Comparison of ENCODE assay signal across 1 cellular context in genomic region chr20:461254-462198, GRCh38.
TF ChIP-seq lines count a peak whose summit lies in the region.

No MANE protein-coding gene starts in this region.

TF ChIP-seq in HepG2, 621 proteins besides CTCF, POLR2A, EP300 and RAD21 (continued from another document and continues in another):
- TF ChIP-seq HBP1 (CRISPR knock-in tag; IDR thresholded peaks at IDR 0.05; ENCODE audit: low read depth) = no peak; the same call in 1 of the 2 replicates
- no peak; the same call in 1 of the 2 replicates for TF ChIP-seq ZMYM4 (CRISPR knock-in tag; IDR thresholded peaks at IDR 0.05)
- no peak for TF ChIP-seq ATF1 (CRISPR knock-in tag; IDR thresholded peaks at IDR 0.05)
- no peak for TF ChIP-seq ZNF616 (CRISPR knock-in tag; IDR thresholded peaks at IDR 0.05; ENCODE audit: low read depth)
- no peak for TF ChIP-seq MYNN (CRISPR knock-in tag; IDR thresholded peaks at IDR 0.05; ENCODE audit: low read depth)
- TF ChIP-seq SAP130 (CRISPR knock-in tag; IDR thresholded peaks at IDR 0.05; ENCODE audit: low read depth) = peak; percentile 64; the same call in 1 of the 2 replicates
- no peak for TF ChIP-seq THRA (CRISPR knock-in tag; IDR thresholded peaks at IDR 0.05; ENCODE audit: borderline replicate concordance)
- no peak; the same call in 1 of the 2 replicates for TF ChIP-seq ZNF614 (CRISPR knock-in tag; IDR thresholded peaks at IDR 0.05; ENCODE audit: borderline replicate concordance)
- TF ChIP-seq ERF (CRISPR knock-in tag; IDR thresholded peaks at IDR 0.05) = no peak; the same call in none of the 2 replicates
- peak; percentile 90 for TF ChIP-seq NRL (CRISPR knock-in tag; IDR thresholded peaks at IDR 0.05; ENCODE audit: borderline replicate concordance)
- TF ChIP-seq JUND (CRISPR knock-in tag; IDR thresholded peaks at IDR 0.05) = no peak
- 0 out of 4 replicates have a peak, but pooled peaks of 1 of the 2 experiments have one; percentile 30 for TF ChIP-seq NR2F1 (CRISPR knock-in tag; IDR thresholded peaks at IDR 0.05)
- TF ChIP-seq ZSCAN12 (CRISPR knock-in tag; IDR thresholded peaks at IDR 0.05) = no peak; the same call in 1 of the 2 replicates
- no peak for TF ChIP-seq SETDB1 (CRISPR knock-in tag; IDR thresholded peaks at IDR 0.05; ENCODE audit: borderline replicate concordance)
- no peak for TF ChIP-seq FOXC1 (CRISPR knock-in tag; IDR thresholded peaks at IDR 0.05; ENCODE audit: borderline replicate concordance)
- TF ChIP-seq ZNF101 (CRISPR knock-in tag; IDR thresholded peaks at IDR 0.05; ENCODE audit: borderline replicate concordance, low read depth) = no peak
- 0 out of 2 replicates have a peak, but pooled peaks have one; percentile 26 for TF ChIP-seq NR0B2 (CRISPR knock-in tag; IDR thresholded peaks at IDR 0.05)
- TF ChIP-seq CAMTA2 (CRISPR knock-in tag; IDR thresholded peaks at IDR 0.05; ENCODE audit: borderline replicate concordance) = peak; percentile 89
- TF ChIP-seq ZNF784 (CRISPR knock-in tag; IDR thresholded peaks at IDR 0.05; ENCODE audit: borderline replicate concordance) = no peak
- no peak for TF ChIP-seq MTF2 (CRISPR knock-in tag; IDR thresholded peaks at IDR 0.05; ENCODE audit: borderline replicate concordance)
- no peak; the same call in 1 of the 2 replicates for TF ChIP-seq GLI4 (CRISPR knock-in tag; IDR thresholded peaks at IDR 0.05; ENCODE audit: borderline replicate concordance)
- peak; percentile 63; the same call in 1 of the 2 replicates for TF ChIP-seq POGZ (CRISPR knock-in tag; IDR thresholded peaks at IDR 0.05)
- TF ChIP-seq RERE (CRISPR knock-in tag; IDR thresholded peaks at IDR 0.05; ENCODE audit: low read depth) = no peak
- 0 out of 2 replicates have a peak, but pooled peaks have one; percentile 48 for TF ChIP-seq DNMT1 (CRISPR knock-in tag; IDR thresholded peaks at IDR 0.05)
- no peak for TF ChIP-seq CBFB (CRISPR knock-in tag; IDR thresholded peaks at IDR 0.05)
- TF ChIP-seq RNF2 (conservative IDR thresholded peaks at IDR 0.05; ENCODE audit: low read depth) = no peak
- no peak for TF ChIP-seq IKZF1 (IDR thresholded peaks at IDR 0.05)
- no peak for TF ChIP-seq ATM (IDR thresholded peaks at IDR 0.05; ENCODE audit: borderline replicate concordance)
- TF ChIP-seq ATAD3A (CRISPR knock-in tag; IDR thresholded peaks at IDR 0.05) = no peak; the same call in 1 of the 2 replicates
- no peak for TF ChIP-seq ETV6 (CRISPR knock-in tag; conservative IDR thresholded peaks at IDR 0.05)
- no peak for TF ChIP-seq ZKSCAN8 (CRISPR knock-in tag; IDR thresholded peaks at IDR 0.05; ENCODE audit: borderline replicate concordance)
- peak; percentile 35; the same call in 1 of the 2 replicates for TF ChIP-seq BATF2 (CRISPR knock-in tag; IDR thresholded peaks at IDR 0.05)
- TF ChIP-seq ZFP41 (CRISPR knock-in tag; IDR thresholded peaks at IDR 0.05; ENCODE audit: borderline replicate concordance) = peak; percentile 68; the same call in 1 of the 2 replicates
- peak; percentile 37; the same call in 1 of the 2 replicates for TF ChIP-seq IKZF5 (CRISPR knock-in tag; IDR thresholded peaks at IDR 0.05)
- no peak for TF ChIP-seq EHMT2 (IDR thresholded peaks at IDR 0.05; ENCODE audit: borderline replicate concordance, low read depth, low read length)
- no peak for TF ChIP-seq ZNF703 (CRISPR knock-in tag; IDR thresholded peaks at IDR 0.05; ENCODE audit: borderline replicate concordance)
- no peak for TF ChIP-seq SIN3B (IDR thresholded peaks at IDR 0.05; ENCODE audit: low read length)
- TF ChIP-seq NCOA5 (CRISPR knock-in tag; IDR thresholded peaks at IDR 0.05) = no peak
- no peak for TF ChIP-seq GATAD2A (CRISPR knock-in tag; IDR thresholded peaks at IDR 0.05)
- TF ChIP-seq SMARCC2 (IDR thresholded peaks at IDR 0.05) = no peak
- no peak for TF ChIP-seq ETV5 (CRISPR knock-in tag; IDR thresholded peaks at IDR 0.05; ENCODE audit: borderline replicate concordance)
- no peak for TF ChIP-seq SP2 (CRISPR knock-in tag; IDR thresholded peaks at IDR 0.05)
- no peak for TF ChIP-seq ZNF75D (CRISPR knock-in tag; IDR thresholded peaks at IDR 0.05; ENCODE audit: borderline replicate concordance)
- TF ChIP-seq NFATC3 (CRISPR knock-in tag; IDR thresholded peaks at IDR 0.05) = no peak
- TF ChIP-seq ZNF235 (CRISPR knock-in tag; IDR thresholded peaks at IDR 0.05; ENCODE audit: borderline replicate concordance) = no peak
- TF ChIP-seq RNF219 (CRISPR knock-in tag; IDR thresholded peaks at IDR 0.05) = no peak
- peak; percentile 26; the same call in 1 of the 2 replicates for TF ChIP-seq NCOR1 (IDR thresholded peaks at IDR 0.05; ENCODE audit: borderline replicate concordance, low read length)
- TF ChIP-seq THAP11 (CRISPR knock-in tag; IDR thresholded peaks at IDR 0.05) = no peak; the same call in 1 of the 2 replicates
- no peak for TF ChIP-seq SCMH1 (CRISPR knock-in tag; IDR thresholded peaks at IDR 0.05; ENCODE audit: borderline replicate concordance)
- no peak for TF ChIP-seq KAT8 (CRISPR knock-in tag; IDR thresholded peaks at IDR 0.05)
- peak; percentile 90 for TF ChIP-seq ZNF891 (CRISPR knock-in tag; IDR thresholded peaks at IDR 0.05)
- TF ChIP-seq ZNF343 (CRISPR knock-in tag; IDR thresholded peaks at IDR 0.05) = 0 out of 2 replicates have a peak, but pooled peaks have one; percentile 14
- TF ChIP-seq ZHX1 (CRISPR knock-in tag; IDR thresholded peaks at IDR 0.05; ENCODE audit: low read depth) = no peak; the same call in 1 of the 2 replicates
- TF ChIP-seq NFIC (IDR thresholded peaks at IDR 0.05; ENCODE audit: low read length) = no peak
- no peak for TF ChIP-seq AGO2 (optimal IDR thresholded peaks at IDR 0.05; ENCODE audit: low read depth, low read length)
